In genomic region chr9:137156567-137157375, GRCh38 we compare ENCODE assay signal across 1 cellular context.
TF ChIP-seq lines count a peak whose summit lies in the region.

No MANE protein-coding gene starts in this region.

TF ChIP-seq in GM23338, 12 proteins besides CTCF, POLR2A, EP300 and RAD21 (continued from another document):
- TF ChIP-seq REST (IDR thresholded peaks at IDR 0.05; ENCODE audit: unreplicated experiment) (no peak), ZNF114 (CRISPR knock-in tag; IDR thresholded peaks at IDR 0.05) (no peak), EZH2 (IDR thresholded peaks at IDR 0.05; ENCODE audit: low read depth, unreplicated experiment) (no peak), STAT1 (IDR thresholded peaks at IDR 0.05; ENCODE audit: unreplicated experiment) (no peak), POLR2AphosphoS5 (IDR thresholded peaks at IDR 0.05; ENCODE audit: low read depth) (no peak), ETS1 (IDR thresholded peaks at IDR 0.05) (no peak)
